18 cellular contexts compared by ENCODE assay signal in genomic region chr2:163175294-163175693, GRCh38.
DNase-seq lines count a peak whose midpoint lies in the region; ATAC-seq and TF ChIP-seq lines count a peak whose summit lies in the region.
"Had no signal": no experiment of that assay in that cellular context is flagged by ENCODE, and none has a peak within 500 bp of the region (broad histone marks: within the 10 kb centered on the region; RNA-seq: fewer than 3 reads in every experiment).

No MANE protein-coding gene starts in this region.

- H3K4me3 Mint-ChIP-seq in nephron progenitor cell: no peak overlapping the region
- H3K4me3 Mint-ChIP-seq: CD14-positive monocyte; CD4-positive, alpha-beta memory T cell; H9; IgD-negative memory B cell had no signal

- no peaks in the 10 kb centered on the region for H3K9me3 ChIP-seq in heart right ventricle
- H3K9me3 ChIP-seq in gastrocnemius medialis: no peaks in the 10 kb centered on the region
- H3K9me3 ChIP-seq: A549, BLaER1 had no signal

- peaks cover 22% of the 10 kb centered on the region for H3K4me1 Mint-ChIP-seq in nephron progenitor cell
- H3K4me1 Mint-ChIP-seq: CD14-positive monocyte; CD4-positive, alpha-beta memory T cell; IgD-negative memory B cell had no signal

- no peaks in the 10 kb centered on the region for H3K9me3 Mint-ChIP-seq in nephron progenitor cell
- H3K9me3 Mint-ChIP-seq: CD14-positive monocyte, IgD-negative memory B cell had no signal

- in situ Hi-C loops in gastrocnemius medialis (cut with MboI; ENCODE audit: low sequenced_read_pairs in 4 of 4): loop anchor here in 1 of 4 donors (25.0 kb wide), 1 partner anchor 1312 kb away; no protein-coding TSS in a partner anchor

- WGBS in heart right ventricle, 2 donors: 92 to 95% methylated on average over 2 of the region's 2 CpGs

- H3K4me3 ChIP-seq in heart right ventricle (no peak overlapping the region), gastrocnemius medialis (no peak overlapping the region)
- H3K4me3 ChIP-seq: A549, BLaER1 had no signal

- no peaks in the 10 kb centered on the region for H3K36me3 Mint-ChIP-seq in nephron progenitor cell (ENCODE audit: low read depth)
- H3K36me3 Mint-ChIP-seq: CD14-positive monocyte; CD4-positive, alpha-beta memory T cell; IgD-negative memory B cell had no signal

- intact Hi-C loops in cardiac septum (cut with DNase I): no loop called here
- intact Hi-C loops in heart right ventricle (cut with DNase I): no loop called here
- intact Hi-C loops in gastrocnemius medialis (cut with DNase I; ENCODE audit: low total_unique reads): no loop called here

- H3K27me3 ChIP-seq in heart right ventricle (peaks cover 0 to 4% (median 0%) of the 10 kb centered on the region in 7 donors), gastrocnemius medialis (no peaks in the 10 kb centered on the region)
- H3K27me3 ChIP-seq: BLaER1 had no signal

- H3K36me3 ChIP-seq in heart right ventricle: no peaks in the 10 kb centered on the region
- no peaks in the 10 kb centered on the region for H3K36me3 ChIP-seq in gastrocnemius medialis
- H3K36me3 ChIP-seq: BLaER1 had no signal

- H3K27ac Mint-ChIP-seq in nephron progenitor cell: no peak overlapping the region
- H3K27ac Mint-ChIP-seq: CD14-positive monocyte; CD4-positive, alpha-beta memory T cell; H9; IgD-negative memory B cell had no signal

- no peaks in the 10 kb centered on the region for H3K4me1 ChIP-seq in heart right ventricle
- H3K4me1 ChIP-seq in gastrocnemius medialis: no peaks in the 10 kb centered on the region
- H3K4me1 ChIP-seq: BLaER1 had no signal

- TF ChIP-seq CTCF in heart right ventricle (IDR thresholded peaks at IDR 0.05): no peak
- no peak for TF ChIP-seq CTCF in nephron progenitor cell (IDR thresholded peaks at IDR 0.05)
- no peak for TF ChIP-seq CTCF in gastrocnemius medialis (IDR thresholded peaks at IDR 0.05 in 4 of 5, conservative IDR thresholded peaks at IDR 0.05 in 1 of 5)

- H3K27ac ChIP-seq in heart right ventricle (no peak overlapping the region), gastrocnemius medialis (no peak overlapping the region)
- H3K27ac ChIP-seq: 22Rv1, A549, BLaER1 had no signal

- DNase-seq in cardiac septum (ENCODE audit: low spot score): peak; percentile 51
- no peak for DNase-seq in heart right ventricle
- DNase-seq in nephron progenitor cell: peak; percentile 12
- peak in 1 of 2 donors; percentile 56 for DNase-seq in gastrocnemius medialis
- DNase-seq in COLO829 (ENCODE audit: low spot score): no peak
- no peak for DNase-seq in AG20443 (ENCODE audit: low spot score)
- DNase-seq: Calu3; CD4-positive, alpha-beta memory T cell; DMS79 treated with DMSO at 0.1 percent for 48 hours; GF-D8; H9 had no signal

- ATAC-seq in heart right ventricle (no peak), gastrocnemius medialis (peak; percentile 58 to 91), HG03520 (IDR thresholded peaks at IDR 0.05; ENCODE audit: unreplicated experiment) (no peak)
- ATAC-seq: A549, HepG2 had no signal

- TF ChIP-seq POLR2A in gastrocnemius medialis (IDR thresholded peaks at IDR 0.05): no peak

- peaks cover 4% of the 10 kb centered on the region for H3K27me3 Mint-ChIP-seq in nephron progenitor cell (ENCODE audit: low read depth, poor library complexity)
- H3K27me3 Mint-ChIP-seq: CD4-positive, alpha-beta memory T cell; IgD-negative memory B cell had no signal

Comparison
In these comparisons a context has a peak if more than half of its experiments do, and no peak if none do; other contexts are left out.
1. DNase-seq: peak in cardiac septum (single experiment) and nephron progenitor cell (single experiment); none in heart right ventricle (0 of 2), COLO829 (single experiment) and AG20443 (single experiment).
2. ATAC-seq: peak in gastrocnemius medialis (2 of 2); none in heart right ventricle (0 of 8) and HG03520 (single experiment).